ENCODE assay signal across 1 cellular context in genomic region chr19:18160792-18161690, GRCh38.
TF ChIP-seq lines count a peak whose summit lies in the region.

No MANE protein-coding gene starts in this region.

TF ChIP-seq in GM23338, 12 proteins besides CTCF, POLR2A, EP300 and RAD21 (continued from another document):
- TF ChIP-seq ZNF462 (CRISPR knock-in tag; IDR thresholded peaks at IDR 0.05) (no peak), ZNF331 (CRISPR knock-in tag; IDR thresholded peaks at IDR 0.05; ENCODE audit: low read depth) (no peak), REST (IDR thresholded peaks at IDR 0.05; ENCODE audit: unreplicated experiment) (no peak)
